19 cellular contexts compared by ENCODE assay signal in genomic region chr1:115040501-115040900, GRCh38. TPM values are rescaled to one million over a fixed set of nuclear protein-coding genes. Genes with fewer than 3 reads are reported as not detected.
"Had no signal": no experiment of that assay in that cellular context is flagged by ENCODE, and none has a peak within 500 bp of the region (broad histone marks: within the 10 kb centered on the region; RNA-seq: fewer than 3 reads in every experiment).

No MANE protein-coding gene starts in this region.

- H3K9me3 ChIP-seq: adrenal gland, lower lobe of right lung had no signal

- H3K4me1 Mint-ChIP-seq: central memory CD8-positive, alpha-beta T cell; immature natural killer cell; naive B cell; stimulated activated effector memory CD8-positive, alpha-beta T cell treated with anti-CD3 and anti-CD28 coated beads, Interleukin-12 subunit alpha, Interleukin-12 subunit beta, amount 100 ng/mL, for 72 hours had no signal

- H3K27me3 Mint-ChIP-seq: central memory CD8-positive, alpha-beta T cell had no signal

- H3K36me3 ChIP-seq: adrenal gland, lower lobe of right lung, tibial nerve had no signal

- H3K4me1 ChIP-seq: adrenal gland, lower lobe of right lung, tibial nerve had no signal

- H3K4me3 ChIP-seq: adrenal gland, lower lobe of right lung, smooth muscle cell, tibial nerve had no signal

- H3K27ac ChIP-seq: adrenal gland, lower lobe of right lung, tibial nerve had no signal

- H3K27ac Mint-ChIP-seq: activated T-helper 2 cell treated with anti-CD3 and anti-CD28 coated beads, Interferon-gamma antibody, Interleukin-2, Interleukin-4, amounts not matched to agents 10 μg/mL and 5 μg/mL and 100 μg/mL, durations not matched to agents 14 hours and 24 hours and 36 hours; naive B cell; stimulated activated effector memory CD8-positive, alpha-beta T cell treated with anti-CD3 and anti-CD28 coated beads, Interleukin-12 subunit alpha, Interleukin-12 subunit beta, amount 100 ng/mL, for 72 hours had no signal

- H3K27me3 ChIP-seq: adrenal gland, tibial nerve had no signal

- ATAC-seq: left cardiac atrium; lower lobe of right lung; right cardiac atrium; stimulated activated effector memory CD8-positive, alpha-beta T cell treated with anti-CD3 and anti-CD28 coated beads, Interleukin-12 subunit alpha, Interleukin-12 subunit beta, amount 100 ng/mL, for 72 hours had no signal

- FAIRE-seq: TTC549 had no signal

- H3K4me3 Mint-ChIP-seq: central memory CD8-positive, alpha-beta T cell; immature natural killer cell; naive B cell; stimulated activated effector memory CD8-positive, alpha-beta T cell treated with anti-CD3 and anti-CD28 coated beads, Interleukin-12 subunit alpha, Interleukin-12 subunit beta, amount 100 ng/mL, for 72 hours had no signal

- DNase-seq: activated CD4-positive, alpha-beta T cell treated with anti-CD3 and anti-CD28 coated beads, Interleukin-2, amount 50 U/mL, for 1 hour; activated naive CD4-positive, alpha-beta T cell treated with anti-CD3 and anti-CD28 coated beads, Interleukin-2, amount 50 U/mL, for 16 hours; activated T-cell treated with anti-CD3 and anti-CD28 coated beads for 4 hours; adrenal gland; effector memory CD4-positive, alpha-beta T cell; immature natural killer cell; left cardiac atrium; lower lobe of right lung; naive B cell; right cardiac atrium had no signal

- H3K36me3 Mint-ChIP-seq: naive B cell; stimulated activated effector memory CD8-positive, alpha-beta T cell treated with anti-CD3 and anti-CD28 coated beads, Interleukin-12 subunit alpha, Interleukin-12 subunit beta, amount 100 ng/mL, for 72 hours had no signal

- H3K9me3 Mint-ChIP-seq: activated T-helper 2 cell treated with anti-CD3 and anti-CD28 coated beads, Interferon-gamma antibody, Interleukin-2, Interleukin-4, amounts not matched to agents 10 μg/mL and 5 μg/mL and 100 μg/mL, durations not matched to agents 14 hours and 24 hours and 36 hours had no signal

RNA-seq across cellular contexts. Expression of gene TSHB, which starts 10.9 kb away (rescaled TPM):
- total RNA-seq: activated CD8-positive, alpha-beta memory T cell treated with anti-CD3 and anti-CD28 coated beads for 36 hours; activated T-helper 2 cell treated with anti-CD3 and anti-CD28 coated beads, Interferon-gamma antibody, Interleukin-2, Interleukin-4, amounts not matched to agents 10 μg/mL and 5 μg/mL and 100 μg/mL, durations not matched to agents 14 hours and 24 hours and 36 hours; adrenal gland; left cardiac atrium; lower lobe of right lung; right cardiac atrium; smooth muscle cell; subcutaneous adipose tissue; tibial nerve had no signal
- polyA plus RNA-seq: adrenal gland, esophagus, immature natural killer cell, right cardiac atrium, smooth muscle cell had no signal
